In the genomic region with DNA sequence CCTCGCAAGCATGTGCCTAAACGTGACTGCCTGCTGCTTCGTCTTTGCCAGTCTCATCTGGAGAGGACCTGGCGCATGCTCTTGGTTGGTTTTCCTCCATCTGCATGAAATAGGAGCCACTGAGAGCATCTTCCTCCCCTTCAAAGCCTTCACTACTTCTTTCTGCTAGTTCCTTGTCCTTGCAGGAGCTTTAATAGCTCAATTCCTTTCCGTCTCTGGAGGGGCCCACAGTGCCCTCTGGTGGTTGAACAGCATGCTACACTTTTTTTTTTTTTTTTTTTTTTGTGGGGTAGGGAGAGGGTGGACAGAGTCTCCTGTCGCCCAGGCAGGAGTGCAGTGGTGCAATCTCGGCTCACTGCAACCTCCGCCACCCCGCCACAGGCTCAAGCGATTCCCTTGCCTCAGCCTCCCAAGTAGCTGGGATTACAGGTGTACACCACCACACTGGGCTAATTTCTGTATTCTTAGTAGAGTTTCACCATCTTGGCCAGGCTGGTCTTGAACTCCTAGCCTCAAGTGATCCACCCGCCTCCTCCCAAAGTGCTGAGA, we compare ENCODE assay signal across 7 cellular contexts.
DNase-seq lines count a peak whose midpoint lies in the region; ATAC-seq and TF ChIP-seq lines count a peak whose summit lies in the region.

No MANE protein-coding gene starts in this region.

- H3K4me3 ChIP-seq in WI38 (ENCODE audit: low read depth, low read length) = no peak overlapping the region

- peak; percentile 64 for TF ChIP-seq CTCF in GM10248 (IDR thresholded peaks at IDR 0.05; ENCODE audit: control extremely low read depth, extremely low read depth, low read depth, missing control alignments)
- peak; percentile 74 for TF ChIP-seq CTCF in WI38 (IDR thresholded peaks at IDR 0.05; ENCODE audit: low read depth, low read length)

- no peak for ATAC-seq in GM18868 (IDR thresholded peaks at IDR 0.05; ENCODE audit: unreplicated experiment)

- CTCF ChIA-PET in GM10248 (lab: Yijun Ruan, JAX) = interaction anchor here (0.6 to 5.1 kb wide), 32 partner anchors 8 to 825 kb away, joined by 3 to 61 read pairs (median 4); a partner anchor contains a TSS

- POLR2A ChIA-PET in GM10248 (lab: Yijun Ruan, JAX) = no interaction called here

- peak; percentile 77 for DNase-seq in GM10248 (ENCODE audit: extremely low spot score)
- DNase-seq in MV-4-11 (lab: John Stamatoyannopoulos, UW) = peak; percentile 55
- DNase-seq in central memory CD4-positive, alpha-beta T cell = peak; percentile 37
- DNase-seq in left kidney (ENCODE audit: low read depth, low spot score) = peak; percentile 66
- DNase-seq in stimulated activated CD4-positive, alpha-beta T cell treated with anti-CD3 and anti-CD28 coated beads, TNF-alpha, amount 100 ng/mL, for 48 hours (ENCODE audit: low read depth in 3 of 3) = peak; percentile 21 to 40 (median 30)
